In genomic region chr17:38344127-38344745, GRCh38 we compare ENCODE assay signal across 1 cellular context.
TF ChIP-seq lines count a peak whose summit lies in the region.

No MANE protein-coding gene starts in this region.

TF ChIP-seq in HepG2, 621 proteins besides CTCF, POLR2A, EP300 and RAD21:
- TF ChIP-seq ZNF136 (CRISPR knock-in tag; IDR thresholded peaks at IDR 0.05; ENCODE audit: low read depth) (no peak), ZNF629 (CRISPR knock-in tag; conservative IDR thresholded peaks at IDR 0.05) (peak; percentile 87)
TF ChIP-seq in HepG2: peak in this region for 1.
